ENCODE assay signal across 8 cellular contexts in genomic region chr3:111761309-111761795, GRCh38.
DNase-seq lines count a peak whose midpoint lies in the region; ATAC-seq lines count a peak whose summit lies in the region.

No MANE protein-coding gene starts in this region.

- H3K36me3 ChIP-seq in SJCRH30, result no peaks in the 10 kb centered on the region
- no peaks in the 10 kb centered on the region for H3K36me3 ChIP-seq in thymus (ENCODE audit: control insufficient read depth, insufficient read depth)

- peak; percentile 39 for DNase-seq in activated CD4-positive, alpha-beta T cell treated with anti-CD3 and anti-CD28 coated beads for 48 hours
- no peak for DNase-seq in activated CD4-positive, alpha-beta T cell treated with anti-CD3 and anti-CD28 coated beads, Interleukin-2, amount 10 ng/mL, durations not matched to agents 7 days and 5 days
- DNase-seq in SJCRH30 (peak; percentile 38 to 73), left ventricle myocardium superior (no peak), NCI-H1436 (lab: John Stamatoyannopoulos, UW) (no peak), NCI-H1930 (lab: John Stamatoyannopoulos, UW) (no peak)

- no peak overlapping the region for H3K4me3 Mint-ChIP-seq in activated CD4-positive, alpha-beta T cell treated with anti-CD3 and anti-CD28 coated beads, Interleukin-2, amount 10 ng/mL, durations not matched to agents 7 days and 5 days

- POLR2A ChIA-PET in activated CD4-positive, alpha-beta T cell treated with anti-CD3 and anti-CD28 coated beads, Interleukin-2, amount 10 ng/mL, durations not matched to agents 7 days and 5 days (lab: Charles Lee), result interaction anchor here (0.6 kb wide), 2 partner anchors 100 to 218 kb away, joined by 3 read pairs; no protein-coding TSS in a partner anchor

- H3K4me1 ChIP-seq in SJCRH30 (peaks cover 24% of the 10 kb centered on the region), thymus (ENCODE audit: control insufficient read depth, insufficient read depth, low read length) (no peaks in the 10 kb centered on the region)

- CTCF ChIA-PET in activated CD4-positive, alpha-beta T cell treated with anti-CD3 and anti-CD28 coated beads, Interleukin-2, amount 10 ng/mL, durations not matched to agents 7 days and 5 days (lab: Charles Lee), result interaction anchor here (0.6 to 1.4 kb wide), 4 partner anchors 8 to 350 kb away, joined by 3 to 5 read pairs (median 4); no protein-coding TSS in a partner anchor

- peaks cover 5% of the 10 kb centered on the region for H3K36me3 Mint-ChIP-seq in activated CD4-positive, alpha-beta T cell treated with anti-CD3 and anti-CD28 coated beads, Interleukin-2, amount 10 ng/mL, durations not matched to agents 7 days and 5 days (ENCODE audit: low read depth)

- no peaks in the 10 kb centered on the region for H3K27me3 Mint-ChIP-seq in activated CD4-positive, alpha-beta T cell treated with anti-CD3 and anti-CD28 coated beads, Interleukin-2, amount 10 ng/mL, durations not matched to agents 7 days and 5 days

- H3K27me3 ChIP-seq in SJCRH30 (no peaks in the 10 kb centered on the region), thymus (ENCODE audit: control insufficient read depth, insufficient read depth) (no peaks in the 10 kb centered on the region)

- H3K4me3 ChIP-seq in SJCRH30 (no peak overlapping the region), thymus (ENCODE audit: low read length) (no peak overlapping the region)

- intact Hi-C loops in left ventricle myocardium superior (cut with micrococcal nuclease), result no loop called here

- no peaks in the 10 kb centered on the region for H3K4me1 Mint-ChIP-seq in activated CD4-positive, alpha-beta T cell treated with anti-CD3 and anti-CD28 coated beads, Interleukin-2, amount 10 ng/mL, durations not matched to agents 7 days and 5 days

- H3K27ac Mint-ChIP-seq in activated CD4-positive, alpha-beta T cell treated with anti-CD3 and anti-CD28 coated beads, Interleukin-2, amount 10 ng/mL, durations not matched to agents 7 days and 5 days, result no peak overlapping the region

- H3K9me3 ChIP-seq in SJCRH30 (replicated peaks), result peaks cover 20% of the 10 kb centered on the region
- no peaks in the 10 kb centered on the region for H3K9me3 ChIP-seq in thymus (ENCODE audit: control insufficient read depth)

- H3K9me3 Mint-ChIP-seq in activated CD4-positive, alpha-beta T cell treated with anti-CD3 and anti-CD28 coated beads, Interleukin-2, amount 10 ng/mL, durations not matched to agents 7 days and 5 days, result peaks cover 2% of the 10 kb centered on the region

- H3K27ac ChIP-seq in SJCRH30 (peak overlapping the region; percentile 60), thymus (ENCODE audit: low read depth) (peak overlapping the region; percentile 36)

- 61% methylated on average over 4 of the region's 4 CpGs for WGBS in thymus

- ATAC-seq in left ventricle myocardium superior (peak; percentile 49), HG03457 (IDR thresholded peaks at IDR 0.05; ENCODE audit: unreplicated experiment) (no peak)

Comparison
In these comparisons a context has a peak if more than half of its experiments do, and no peak if none do; other contexts are left out.
1. DNase-seq: peak in activated CD4-positive, alpha-beta T cell treated with anti-CD3 and anti-CD28 coated beads for 48 hours (single experiment) and SJCRH30 (2 of 2); none in activated CD4-positive, alpha-beta T cell treated with anti-CD3 and anti-CD28 coated beads, Interleukin-2, amount 10 ng/mL, durations not matched to agents 7 days and 5 days (single experiment), left ventricle myocardium superior (single experiment), NCI-H1436 (single experiment) and NCI-H1930 (0 of 2).